In genomic region chr2:232327089-232328037, GRCh38 we compare ENCODE assay signal across 8 cellular contexts. TPM values are rescaled to one million over a fixed set of nuclear protein-coding genes. Genes with fewer than 3 reads are reported as not detected.
A peak's percentile ranks its signal among the peaks of the same experiment; 100 is the strongest.
DNase-seq lines count a peak whose midpoint lies in the region; ATAC-seq and TF ChIP-seq lines count a peak whose summit lies in the region.
"Had no signal": no experiment of that assay in that cellular context is flagged by ENCODE, and none has a peak within 500 bp of the region (broad histone marks: within the 10 kb centered on the region; RNA-seq: fewer than 3 reads in every experiment).

No MANE protein-coding gene starts in this region.

- H3K36me3 ChIP-seq in GM06990 (ENCODE audit: control insufficient read depth, insufficient read depth, low read length): no peaks in the 10 kb centered on the region

- no peak overlapping the region for H3K4me3 ChIP-seq in GM06990 (replicated peaks; ENCODE audit: low read depth, low read length)

- DNase-seq in GM06990 (ENCODE audit: extremely low read depth, insufficient read length) (peak; percentile 71), RPMI7951 (ENCODE audit: low read depth) (peak; percentile 29), glomerular endothelial cell (ENCODE audit: extremely low read depth, low read depth, low spot score) (peak; percentile 37), pons (ENCODE audit: low spot score) (peak; percentile 38), ureter (ENCODE audit: low spot score) (peak; percentile 80)
- DNase-seq in activated effector memory CD4-positive, alpha-beta T cell treated with anti-CD3 and anti-CD28 coated beads, Interleukin-2, amount 50 U/mL, for 16 hours: peak; percentile 92

- peak; percentile 48 for ATAC-seq in HG02798 (IDR thresholded peaks at IDR 0.05; ENCODE audit: poor library complexity, unreplicated experiment)

- peak; percentile 88 for TF ChIP-seq CTCF in GM06990 (IDR thresholded peaks at IDR 0.05; ENCODE audit: insufficient read depth, low read length, poor library complexity, severe bottlenecking)

- no peaks in the 10 kb centered on the region for H3K27me3 ChIP-seq in GM06990 (replicated peaks; ENCODE audit: control insufficient read depth, insufficient read depth, low read length)

RNA-seq across cellular contexts. Expression of gene ALPP, which starts 51.2 kb away (rescaled TPM):
- total RNA-seq in RPMI7951 (2014; rRNA removed; shearing (Covaris generic)): not detected in 2 replicates
- total RNA-seq in glomerular endothelial cell (not detected in 2 replicates), ureter (not detected)
- total RNA-seq: lower leg skin had no signal

Comparison
In these comparisons a context has a peak if more than half of its experiments do, and no peak if none do; other contexts are left out.
1. DNase-seq: peak in every context shown above with its lines; median percentile 92 in activated effector memory CD4-positive, alpha-beta T cell treated with anti-CD3 and anti-CD28 coated beads, Interleukin-2, amount 50 U/mL, for 16 hours; 80 in ureter; 71 in GM06990; 38 in pons; 37 in glomerular endothelial cell; 29 in RPMI7951.